In genomic region chr6:85368631-85369030, GRCh38 we compare ENCODE assay signal across 23 cellular contexts.
"Had no signal": no experiment of that assay in that cellular context is flagged by ENCODE, and none has a peak within 500 bp of the region (broad histone marks: within the 10 kb centered on the region; RNA-seq: fewer than 3 reads in every experiment).

No MANE protein-coding gene starts in this region.

- H3K27me3 ChIP-seq: brain microvascular endothelial cell, esophagus muscularis mucosa, left lung, neutrophil, tibial nerve, vagina had no signal

- H3K27ac Mint-ChIP-seq: activated naive CD4-positive, alpha-beta T cell treated with anti-CD3 and anti-CD28 coated beads, Interleukin-2, amount 50 U/mL, for 72 hours; activated T-cell treated with anti-CD3 and anti-CD28 coated beads, Interleukin-2, amount 50 U/mL, for 72 hours had no signal

- H3K9me3 Mint-ChIP-seq: activated naive CD4-positive, alpha-beta T cell treated with anti-CD3 and anti-CD28 coated beads, Interleukin-2, amount 50 U/mL, for 72 hours; central memory CD8-positive, alpha-beta T cell had no signal

- H3K4me3 Mint-ChIP-seq: activated T-cell treated with anti-CD3 and anti-CD28 coated beads, Interleukin-2, amount 50 U/mL, for 72 hours; central memory CD8-positive, alpha-beta T cell; naive thymus-derived CD4-positive, alpha-beta T cell had no signal

- ATAC-seq: left lung; mucosa of descending colon; naive thymus-derived CD4-positive, alpha-beta T cell had no signal

- H3K4me1 ChIP-seq: esophagus muscularis mucosa, left lung, tibial nerve, vagina had no signal

- H3K9me3 ChIP-seq: esophagus muscularis mucosa, left lung, mucosa of descending colon, neutrophil, tibial nerve, vagina had no signal

- DNase-seq: activated CD4-positive, alpha-beta T cell treated with anti-CD3 and anti-CD28 coated beads, Interleukin-2, amount 50 U/mL, for 48 hours; activated CD4-positive, CD25-positive, alpha-beta regulatory T cell treated with anti-CD3 and anti-CD28 coated beads, Interleukin-2, amount 50 U/mL, for 72 hours; activated gamma-delta T cell; activated T-cell treated with anti-CD3 and anti-CD28 coated beads, Interleukin-2, amount 50 U/mL, for 72 hours; amygdala; brain microvascular endothelial cell; hippocampal formation; kidney; left lung; mammary epithelial cell; mucosa of descending colon; stimulated activated CD4-positive, alpha-beta T cell treated with anti-CD3 and anti-CD28 coated beads, Interleukin-2, amount 100 ng/mL, for 48 hours; stimulated activated naive CD4-positive, alpha-beta T cell; substantia nigra; T1000 had no signal

- H3K27ac ChIP-seq: brain microvascular endothelial cell, coronary artery, esophagus muscularis mucosa, left lung, neutrophil, tibial nerve, vagina had no signal

- H3K4me3 ChIP-seq: coronary artery, esophagus muscularis mucosa, left lung, mucosa of descending colon, tibial nerve, vagina had no signal

- H3K4me1 Mint-ChIP-seq: central memory CD8-positive, alpha-beta T cell had no signal

- H3K36me3 Mint-ChIP-seq: activated naive CD4-positive, alpha-beta T cell treated with anti-CD3 and anti-CD28 coated beads, Interleukin-2, amount 50 U/mL, for 72 hours had no signal
